28 cellular contexts compared by ENCODE assay signal in genomic region chr3:38311474-38311873, GRCh38. TPM values are rescaled to one million over a fixed set of nuclear protein-coding genes. Genes with fewer than 3 reads are reported as not detected.
DNase-seq lines count a peak whose midpoint lies in the region; ATAC-seq, FAIRE-seq and TF ChIP-seq lines count a peak whose summit lies in the region.
"Had no signal": no experiment of that assay in that cellular context is flagged by ENCODE, and none has a peak within 500 bp of the region (broad histone marks: within the 10 kb centered on the region; RNA-seq: fewer than 3 reads in every experiment).

No MANE protein-coding gene starts in this region.

- no peaks in the 10 kb centered on the region for H3K36me3 ChIP-seq in gastrocnemius medialis

- H3K27me3 ChIP-seq in gastrocnemius medialis, result no peaks in the 10 kb centered on the region

- DNase-seq in Kasumi-1 (lab: John Stamatoyannopoulos, UW), result peak; percentile 43 to 61
- peak; percentile 86 for DNase-seq in NOMO-1 treated with DMSO at 0.1 percent for 48 hours (lab: John Stamatoyannopoulos, UW; ENCODE audit: unreplicated experiment)
- peak; percentile 90 for DNase-seq in SKM-1 treated with dmso at 0.1 percent for 144 hours (lab: John Stamatoyannopoulos, UW; ENCODE audit: unreplicated experiment)
- no peak for DNase-seq in KG1 (lab: John Stamatoyannopoulos, UW)
- DNase-seq in HTR-8/SVneo (ENCODE audit: insufficient read length, low spot score), result no peak
- no peak for DNase-seq in Right ventricle myocardium inferior (ENCODE audit: missing footprints)
- no peak for DNase-seq in gastrocnemius medialis
- DNase-seq: Caco-2; CD4-positive, alpha-beta memory T cell; DMS153; NCI-H1092; NCI-H1436; NCI-H187 treated with DMSO at 0.1 percent for 48 hours; NCI-H2107; NCI-H2227 treated with DMSO at 0.1 percent for 48 hours; NCI-H510A; PC-3; SHP77; SK-N-SH; T-helper 1 cell had no signal

- H3K9me3 ChIP-seq in gastrocnemius medialis, result no peaks in the 10 kb centered on the region
- H3K9me3 ChIP-seq: A549, Caco-2, SK-N-SH had no signal

- TF ChIP-seq CTCF in gastrocnemius medialis (IDR thresholded peaks at IDR 0.05 in 4 of 5, conservative IDR thresholded peaks at IDR 0.05 in 1 of 5), result no peak

- in situ Hi-C loops in gastrocnemius medialis (cut with MboI; ENCODE audit: low sequenced_read_pairs in 4 of 4), result no loop called here

- no peaks in the 10 kb centered on the region for H3K4me1 ChIP-seq in gastrocnemius medialis
- H3K4me1 ChIP-seq: A549, Caco-2 had no signal

- no peak for TF ChIP-seq POLR2A in gastrocnemius medialis (IDR thresholded peaks at IDR 0.05)

- FAIRE-seq in HTR-8/SVneo (lab: Jason Lieb, UNC), result no peak
- FAIRE-seq: A549, GM12891, H1 had no signal

- intact Hi-C loops in Right ventricle myocardium inferior (cut with DNase I) (no loop called here), gastrocnemius medialis (cut with DNase I; ENCODE audit: low total_unique reads) (no loop called here)

- H3K4me3 ChIP-seq in gastrocnemius medialis, result no peak overlapping the region
- H3K4me3 ChIP-seq: A549 had no signal

- no peak for ATAC-seq in Right ventricle myocardium inferior
- ATAC-seq in gastrocnemius medialis, result no peak
- ATAC-seq: A549, HCT116, PC-3 had no signal

- no peak overlapping the region for H3K27ac ChIP-seq in gastrocnemius medialis
- H3K27ac ChIP-seq: A549, KMS-11 had no signal

RNA-seq across cellular contexts. Expression of gene SLC22A14, which starts 29.4 kb away (rescaled TPM):
- total RNA-seq in Right ventricle myocardium inferior (not detected), gastrocnemius medialis (under 1 TPM in 1 of 4 donors, not detected in 3; 0.31 TPM)
- total RNA-seq: CD4-positive, alpha-beta memory T cell; G401; H1; HT1080 had no signal

RNA-seq across cellular contexts. Expression of gene XYLB, which starts 35.1 kb away (rescaled TPM):
- total RNA-seq in Right ventricle myocardium inferior (0.57 TPM), gastrocnemius medialis (1 to 10 TPM in 1 of 4 donors, under 1 TPM in 3; 0.23 to 1.1 (median 0.44) TPM)

RNA-seq across cellular contexts. Expression of gene SLC22A13, which starts 45.9 kb away (rescaled TPM):
- total RNA-seq in Right ventricle myocardium inferior (not detected), gastrocnemius medialis (under 1 TPM in 3 of 4 donors, not detected in 1; 0.29 to 0.58 (median 0.51) TPM)
- total RNA-seq: G401, HT1080, RPMI7951 had no signal

Comparison
In these comparisons a context has a peak if more than half of its experiments do, and no peak if none do; other contexts are left out.
1. DNase-seq: peak in Kasumi-1 (2 of 2), NOMO-1 treated with DMSO at 0.1 percent for 48 hours (single experiment) and SKM-1 treated with dmso at 0.1 percent for 144 hours (single experiment); none in KG1 (single experiment), HTR-8/SVneo (single experiment), Right ventricle myocardium inferior (single experiment) and gastrocnemius medialis (0 of 2).